ENCODE assay signal across 1 cellular context in genomic region chr11:72075109-72075508, GRCh38.
A peak's percentile ranks its signal among the peaks of the same experiment; 100 is the strongest.
TF ChIP-seq lines count a peak whose summit lies in the region.

No MANE protein-coding gene starts in this region.

TF ChIP-seq in K562, 482 proteins besides CTCF, POLR2A, EP300 and RAD21:
- TF ChIP-seq GABPA (tag; conservative IDR thresholded peaks at IDR 0.05; ENCODE audit: low read depth): 0 out of 2 replicates have a peak, but pooled peaks have one; percentile 22
- no peak for TF ChIP-seq ZBTB9 (CRISPR knock-in tag; IDR thresholded peaks at IDR 0.05)
- TF ChIP-seq SPI1 (IDR thresholded peaks at IDR 0.05; ENCODE audit: borderline replicate concordance, low read depth, low read length): peak; percentile 89
- no peak for TF ChIP-seq ZC3H8 (IDR thresholded peaks at IDR 0.05)
- 0 out of 3 replicates have a peak, but pooled peaks of 1 of the 2 experiments have one; percentile 23 for TF ChIP-seq CBX3 (IDR thresholded peaks at IDR 0.05; ENCODE audit: borderline replicate concordance in 1 of 2, low read length in 2 of 2)
- TF ChIP-seq KAT2B (IDR thresholded peaks at IDR 0.05; ENCODE audit: low read depth, low read length): no peak
- no peak for TF ChIP-seq HOMEZ (CRISPR knock-in tag; IDR thresholded peaks at IDR 0.05)
- TF ChIP-seq ZNF766 (CRISPR knock-in tag; conservative IDR thresholded peaks at IDR 0.05): peak; percentile 58; the same call in 1 of the 2 replicates
- no peak for TF ChIP-seq PRMT5 (CRISPR knock-in tag; IDR thresholded peaks at IDR 0.05)
- TF ChIP-seq MAFF (IDR thresholded peaks at IDR 0.05; ENCODE audit: low read length): no peak
- 0 out of 2 replicates have a peak, but pooled peaks have one; percentile 32 for TF ChIP-seq ELF2 (CRISPR knock-in tag; IDR thresholded peaks at IDR 0.05)
- TF ChIP-seq IFI16 (CRISPR knock-in tag; IDR thresholded peaks at IDR 0.05): no peak
- TF ChIP-seq THRAP3 (IDR thresholded peaks at IDR 0.05; ENCODE audit: borderline replicate concordance): no peak
- 0 out of 2 replicates have a peak, but pooled peaks have one; percentile 29 for TF ChIP-seq FOXJ2 (tag; IDR thresholded peaks at IDR 0.05)
